8 cellular contexts compared by ENCODE assay signal in the genomic region with DNA sequence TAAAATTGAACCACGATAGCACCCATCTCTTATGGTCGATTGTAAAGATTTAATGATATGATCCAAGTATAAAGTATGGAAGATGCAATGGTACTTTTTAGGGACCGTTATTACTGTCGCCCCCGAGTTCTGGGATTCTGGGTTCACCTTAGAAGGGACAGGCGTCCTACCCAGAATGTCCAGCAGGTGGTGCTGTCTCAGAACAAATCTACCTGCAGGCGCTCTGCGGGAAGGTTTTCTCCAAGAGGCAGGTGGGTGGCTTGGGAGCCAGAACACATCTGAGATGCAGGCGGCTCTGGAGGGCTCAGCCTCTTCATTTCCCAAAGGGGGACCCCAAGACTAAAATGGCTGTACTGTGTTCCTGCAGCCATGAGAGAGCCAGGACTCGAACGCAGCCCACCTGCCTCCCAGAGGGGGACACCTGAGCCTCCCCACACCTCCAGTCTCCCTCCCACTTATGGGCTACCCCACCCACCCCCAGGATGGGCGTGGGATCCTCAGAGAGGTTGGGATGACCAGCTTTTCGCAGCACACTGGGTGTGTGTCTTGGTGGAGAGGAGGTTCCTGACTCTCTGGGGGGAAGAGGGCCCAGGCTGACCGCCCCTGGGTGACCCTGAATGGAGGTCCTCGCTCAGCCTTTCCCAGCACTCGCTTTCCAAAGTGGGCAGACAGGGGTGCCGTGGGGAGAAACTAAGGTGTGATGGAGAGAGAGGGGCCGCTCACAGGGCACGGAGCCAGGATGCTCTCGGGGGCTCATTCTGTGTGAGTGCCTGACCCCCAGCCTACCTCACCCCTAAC. TPM values are rescaled to one million over a fixed set of nuclear protein-coding genes. Genes with fewer than 3 reads are reported as not detected.
A peak's percentile ranks its signal among the peaks of the same experiment; 100 is the strongest.
DNase-seq lines count a peak whose midpoint lies in the region; ATAC-seq and TF ChIP-seq lines count a peak whose summit lies in the region.

No MANE protein-coding gene starts in this region.

- H3K23ac ChIP-seq in mesenchymal stem cell (ENCODE audit: low read length in 2 of 2): no peak overlapping the region

- H3K36me3 ChIP-seq in mesenchymal stem cell (ENCODE audit: control insufficient read depth in 1 of 2, insufficient read depth in 2 of 2, low read depth in 1 of 2, low read length in 2 of 2): no peaks in the 10 kb centered on the region

- no peaks in the 10 kb centered on the region for H3K27me3 ChIP-seq in dorsolateral prefrontal cortex
- peaks cover 0 to 1% of the 10 kb centered on the region in 2 experiments for H3K27me3 ChIP-seq in mesenchymal stem cell (ENCODE audit: control insufficient read depth in 1 of 2, insufficient read depth in 1 of 2, low read length in 2 of 2)

- DNase-seq in SKM-1 treated with dmso at 0.1 percent for 144 hours (lab: John Stamatoyannopoulos, UW; ENCODE audit: unreplicated experiment): peak; percentile 25
- no peak for DNase-seq in SKM-1 (lab: John Stamatoyannopoulos, UW; ENCODE audit: unreplicated experiment)
- peak; percentile 63 for DNase-seq in NCI-H2196 (lab: John Stamatoyannopoulos, UW; ENCODE audit: unreplicated experiment)
- peak; percentile 75 for DNase-seq in activated CD4-positive, alpha-beta T cell treated with anti-CD3 and anti-CD28 coated beads, Interleukin-2, amount 50 U/mL, for 1 hour
- peak; percentile 76 to 91 (median 84) for DNase-seq in dorsolateral prefrontal cortex
- peak; percentile 53 for DNase-seq in mesenchymal stem cell
- peak; percentile 52 to 69 for DNase-seq in stimulated activated CD8-positive, alpha-beta memory T cell treated with anti-CD3 and anti-CD28 coated beads, Interleukin-2, amount 100 ng/mL, for 48 hours (ENCODE audit: low read depth in 2 of 2)

- H3K14ac ChIP-seq in mesenchymal stem cell (ENCODE audit: low read length in 2 of 2): no peak overlapping the region

- peak overlapping the region in 1 of 2 experiments; percentile 33 for H2BK12ac ChIP-seq in mesenchymal stem cell (ENCODE audit: low read length in 2 of 2)

- peak overlapping the region; percentile 82 for H2AK5ac ChIP-seq in mesenchymal stem cell (ENCODE audit: low read length, severe bottlenecking)

- H3K4me1 ChIP-seq in mesenchymal stem cell (ENCODE audit: control insufficient read depth, insufficient read depth, low read depth, low read length): peaks cover 22% of the 10 kb centered on the region

- H3K9me3 ChIP-seq in mesenchymal stem cell (ENCODE audit: control insufficient read depth, low read length): no peaks in the 10 kb centered on the region

- H2BK5ac ChIP-seq in mesenchymal stem cell (ENCODE audit: low read depth, low read length, poor library complexity, severe bottlenecking): no peak overlapping the region

- no peak for ATAC-seq in GM21825 (IDR thresholded peaks at IDR 0.05; ENCODE audit: unreplicated experiment)

- no peak overlapping the region for H3K18ac ChIP-seq in mesenchymal stem cell (ENCODE audit: low read depth in 1 of 2, low read length in 2 of 2)

- H3K4me3 ChIP-seq in dorsolateral prefrontal cortex: no peak overlapping the region
- H3K4me3 ChIP-seq in mesenchymal stem cell (ENCODE audit: insufficient read depth in 1 of 2, low read depth in 1 of 2, low read length in 2 of 2): no peak overlapping the region

- WGBS in mesenchymal stem cell: 50% methylated on average over 19 of the region's 20 CpGs

- peak; percentile 82 to 99 (median 97) for TF ChIP-seq CTCF in dorsolateral prefrontal cortex (IDR thresholded peaks at IDR 0.05 in 54 of 56, conservative IDR thresholded peaks at IDR 0.05 in 2 of 56; ENCODE audit: low read depth in 1 of 56, partially characterized antibody in 56 of 56)

- H3K27ac ChIP-seq in dorsolateral prefrontal cortex (no peak overlapping the region), mesenchymal stem cell (ENCODE audit: low read length, poor library complexity, severe bottlenecking) (no peak overlapping the region)

- H4K8ac ChIP-seq in mesenchymal stem cell (ENCODE audit: low read length): no peak overlapping the region

- no peak overlapping the region for H3K9ac ChIP-seq in mesenchymal stem cell (ENCODE audit: low read length)

- H3K79me1 ChIP-seq in mesenchymal stem cell (replicated peaks; ENCODE audit: low read length, poor library complexity, severe bottlenecking): no peaks in the 10 kb centered on the region

- H3K4ac ChIP-seq in mesenchymal stem cell (ENCODE audit: low read depth in 1 of 2, low read length in 2 of 2): peak overlapping the region in 1 of 2 experiments; percentile 2

- peak overlapping the region; percentile 62 for H4K91ac ChIP-seq in mesenchymal stem cell (ENCODE audit: low read length)

- H3K4me2 ChIP-seq in mesenchymal stem cell (ENCODE audit: low read length, poor library complexity, severe bottlenecking): no peak overlapping the region

- peak overlapping the region; percentile 26 for H2BK15ac ChIP-seq in mesenchymal stem cell (ENCODE audit: low read depth, poor library complexity, severe bottlenecking)

- peak overlapping the region; percentile 15 for H2BK120ac ChIP-seq in mesenchymal stem cell (ENCODE audit: low read depth, low read length)

- no peak overlapping the region for H2AFZ ChIP-seq in mesenchymal stem cell (ENCODE audit: low read depth, low read length)

- intact Hi-C loops in dorsolateral prefrontal cortex (cut with DNase I): loop anchor here (1.0 to 10.0 kb wide), 9 partner anchors 243 to 375 kb away; partner anchors contain the start of gene ANP32A (in 1 of the 2)

RNA-seq across cellular contexts. Expression of gene CORO2B, which starts 28.1 kb away (rescaled TPM):
- total RNA-seq in dorsolateral prefrontal cortex: 100 to 1,000 TPM in 88 of 120 experiments, 10 to 100 TPM in 32; 75.5 to 144 (median 107) TPM
- 6.0 TPM for polyA plus RNA-seq in mesenchymal stem cell (2013, experiment 1 of 2)
- 6.3 TPM for polyA plus RNA-seq in mesenchymal stem cell (2013, experiment 2 of 2)
